Comparison of ENCODE assay signal across 8 cellular contexts in the genomic region with DNA sequence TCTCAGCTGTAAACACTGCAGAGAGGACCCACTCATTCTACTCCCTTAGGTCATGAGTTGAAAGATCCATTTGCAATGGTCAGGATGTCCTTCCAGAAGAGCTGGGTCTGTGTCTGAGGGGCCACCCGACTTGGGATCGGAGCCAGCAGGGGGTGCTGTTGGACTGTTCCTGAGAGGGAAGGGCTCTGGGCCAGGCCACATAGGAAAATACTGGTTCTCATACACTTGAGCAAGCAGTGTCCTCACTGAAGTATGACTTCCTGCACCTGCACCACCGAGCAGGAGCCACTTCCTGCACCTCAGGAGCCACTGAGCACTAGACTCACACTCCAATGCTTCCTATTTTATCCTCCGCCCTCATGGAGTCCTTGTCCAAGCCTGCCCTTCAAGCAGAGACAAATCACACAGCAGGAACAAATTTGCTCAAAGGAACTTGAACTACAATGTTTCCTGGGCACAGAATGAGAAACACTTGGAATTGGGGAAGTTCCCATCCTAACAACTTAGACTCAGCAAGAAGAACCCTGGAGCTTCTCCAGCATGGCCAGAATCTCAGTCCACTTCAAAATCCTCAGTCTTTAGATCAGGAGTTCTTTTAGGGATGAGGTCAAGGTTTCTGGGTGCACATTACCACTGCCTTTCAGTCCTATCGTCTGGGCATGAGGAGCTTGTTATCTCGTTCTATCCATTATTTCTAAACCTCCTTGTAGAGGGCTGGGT. TPM values are rescaled to one million over a fixed set of nuclear protein-coding genes. Genes with fewer than 3 reads are reported as not detected.
DNase-seq lines count a peak whose midpoint lies in the region; ATAC-seq lines count a peak whose summit lies in the region.

No MANE protein-coding gene starts in this region.

- H3K36me3 ChIP-seq in mesendoderm (ENCODE audit: control insufficient read depth, insufficient read depth, low read length) = no peaks in the 10 kb centered on the region

- no peak overlapping the region for H3K23ac ChIP-seq in mesendoderm (ENCODE audit: low read length)

- WGBS in mesendoderm (ENCODE audit: extremely low coverage, insufficient coverage, low lambda C conversion rate) = no CpG with 5 or more reads among the region's 6 CpGs

- H3K4ac ChIP-seq in mesendoderm (ENCODE audit: low read depth, low read length) = no peak overlapping the region

- H4K8ac ChIP-seq in mesendoderm (ENCODE audit: low read depth, low read length) = no peak overlapping the region

- DNase-seq in AG20443 (ENCODE audit: low spot score) (peak; percentile 78), NCI-H226 (peak; percentile 15), dermis blood vessel endothelial cell (peak; percentile 88), mesendoderm (peak; percentile 74)
- DNase-seq in activated CD4-positive, alpha-beta T cell treated with anti-CD3 and anti-CD28 coated beads for 24 hours (ENCODE audit: low read depth in 2 of 2) = peak; percentile 82 to 86
- DNase-seq in stimulated activated CD8-positive, alpha-beta memory T cell treated with anti-CD3 and anti-CD28 coated beads, Interleukin-7, amount 100 ng/mL, for 1 hour (ENCODE audit: low read depth in 2 of 2) = peak; percentile 47 to 74

- H2AK5ac ChIP-seq in mesendoderm (ENCODE audit: low read length) = no peak overlapping the region

- no peak overlapping the region for H2BK5ac ChIP-seq in mesendoderm (ENCODE audit: low read length)

- H3K4me3 ChIP-seq in mesendoderm (ENCODE audit: low read length) = no peak overlapping the region

- H3K79me1 ChIP-seq in mesendoderm (ENCODE audit: low read length) = no peaks in the 10 kb centered on the region

- ATAC-seq in GM18868 (IDR thresholded peaks at IDR 0.05; ENCODE audit: unreplicated experiment) = peak; percentile 81
- ATAC-seq in HG03095 (IDR thresholded peaks at IDR 0.05; ENCODE audit: unreplicated experiment) = peak; percentile 69

- H4K5ac ChIP-seq in mesendoderm (ENCODE audit: low read length) = no peak overlapping the region

- no peak overlapping the region for H3K56ac ChIP-seq in mesendoderm (ENCODE audit: low read length)

- no peak overlapping the region for H3K9ac ChIP-seq in mesendoderm (ENCODE audit: low read length)

- no peak overlapping the region for H3K18ac ChIP-seq in mesendoderm (ENCODE audit: low read length)

- no peak overlapping the region for H3K4me2 ChIP-seq in mesendoderm (ENCODE audit: low read length)

- H3K27me3 ChIP-seq in mesendoderm (ENCODE audit: insufficient read depth, low read length, poor library complexity) = peaks cover 4% of the 10 kb centered on the region

- H2BK120ac ChIP-seq in mesendoderm (ENCODE audit: low read depth, low read length) = no peak overlapping the region

- H3K79me2 ChIP-seq in mesendoderm (ENCODE audit: control insufficient read depth, insufficient read depth, low read length) = no peaks in the 10 kb centered on the region

- H3K27ac ChIP-seq in mesendoderm (ENCODE audit: low read depth, low read length) = no peak overlapping the region

- H3K4me1 ChIP-seq in mesendoderm (ENCODE audit: control insufficient read depth, low read depth, low read length) = no peaks in the 10 kb centered on the region

- H2BK15ac ChIP-seq in mesendoderm (replicated peaks; ENCODE audit: low read depth) = no peak overlapping the region

RNA-seq across cellular contexts. Expression of a gene that starts 36.6 kb away (rescaled TPM):
- not detected in 2 replicates for total RNA-seq in dermis blood vessel endothelial cell
- polyA plus RNA-seq in mesendoderm (2013, experiment 1 of 2) = not detected
- polyA plus RNA-seq in mesendoderm (2013, experiment 2 of 2) = not detected

Comparison
In these comparisons a context has a peak if more than half of its experiments do, and no peak if none do; other contexts are left out.
1. DNase-seq: peak in every context shown above with its lines; median percentile 88 in dermis blood vessel endothelial cell; 84 in activated CD4-positive, alpha-beta T cell treated with anti-CD3 and anti-CD28 coated beads for 24 hours; 78 in AG20443; 74 in mesendoderm; 60 in stimulated activated CD8-positive, alpha-beta memory T cell treated with anti-CD3 and anti-CD28 coated beads, Interleukin-7, amount 100 ng/mL, for 1 hour; 15 in NCI-H226.